In genomic region chr6:55578537-55579363, GRCh38 we compare ENCODE assay signal across 9 cellular contexts. TPM values are rescaled to one million over a fixed set of nuclear protein-coding genes. Genes with fewer than 3 reads are reported as not detected.
DNase-seq lines count a peak whose midpoint lies in the region; ATAC-seq, FAIRE-seq and TF ChIP-seq lines count a peak whose summit lies in the region.
"Had no signal": no experiment of that assay in that cellular context is flagged by ENCODE, and none has a peak within 500 bp of the region (broad histone marks: within the 10 kb centered on the region; RNA-seq: fewer than 3 reads in every experiment).

TSS of gene HMGCLL1 (minus strand) at chr6:55579192. CDS start at chr6:55579055, 137 bp downstream.

- 27 to 32% methylated on average over 5 to 49 of the region's 49 CpGs for WGBS in transverse colon (ENCODE audit: low coverage in 1 of 2), 2 donors

- no peaks in the 10 kb centered on the region for H3K9me3 ChIP-seq in endothelial cell of umbilical vein (replicated peaks; ENCODE audit: control insufficient read depth, insufficient read depth, low read length)
- H3K9me3 ChIP-seq in transverse colon, result peaks cover 0 to under 1% of the 10 kb centered on the region in 2 donors

- POLR2A ChIA-PET in endothelial cell of umbilical vein (lab: Charles Lee), result no interaction called here

- H3K4me2 ChIP-seq in endothelial cell of umbilical vein (ENCODE audit: insufficient read depth, low read length), result peak within 1 kb of the TSS; percentile 32

- no peak for TF ChIP-seq POLR2A in endothelial cell of umbilical vein (IDR thresholded peaks at IDR 0.05; ENCODE audit: low read depth, low read length)
- TF ChIP-seq POLR2A in transverse colon (IDR thresholded peaks at IDR 0.05), result no peak

- no peaks in the 10 kb centered on the region for H3K79me2 ChIP-seq in endothelial cell of umbilical vein (ENCODE audit: control insufficient read depth, insufficient read depth, low read length)

- no TSS peak for BruUV-seq in endothelial cell of umbilical vein (replicated peaks; lab: Mats Ljungman, UMichigan)

- H2AFZ ChIP-seq in endothelial cell of umbilical vein (ENCODE audit: low read depth, low read length), result peak within 1 kb of the TSS; percentile 23

- dilution Hi-C loops in endothelial cell of umbilical vein (cut with MboI; ENCODE audit: extremely low pct_ligation_motif_present, low sequenced_read_pairs), result no loop called here

- peak within 1 kb of the TSS in 1 of 3 experiments; percentile 36 for H3K4me3 ChIP-seq in endothelial cell of umbilical vein (replicated peaks in 1 of 3; ENCODE audit: insufficient read depth in 1 of 3, low read depth in 1 of 3, low read length in 3 of 3)
- peak within 1 kb of the TSS in 3 of 4 donors; percentile 9 to 23 (median 14) for H3K4me3 ChIP-seq in transverse colon

- in situ Hi-C loops in transverse colon (cut with MboI; ENCODE audit: low pct_ligation_motif_present in 1 of 4, low pct_unique_long_range_greater_than_20kb in 1 of 4, low sequenced_read_pairs in 3 of 4), result no loop called here

- peaks cover 3% of the 10 kb centered on the region for H3K4me1 ChIP-seq in endothelial cell of umbilical vein (ENCODE audit: control insufficient read depth, extremely low read depth, insufficient read depth, low read length)
- peaks cover 0 to 5% (median 0%) of the 10 kb centered on the region in 4 donors for H3K4me1 ChIP-seq in transverse colon

- no peak within 1 kb of the TSS for H3K9ac ChIP-seq in endothelial cell of umbilical vein (replicated peaks; ENCODE audit: extremely low read depth, insufficient read depth, low read length)

- ATAC-seq in HG02588 (IDR thresholded peaks at IDR 0.05; ENCODE audit: unreplicated experiment) (no peak), GM21737 (IDR thresholded peaks at IDR 0.05; ENCODE audit: unreplicated experiment) (no peak)

- H3K9me1 ChIP-seq in endothelial cell of umbilical vein (replicated peaks; ENCODE audit: control insufficient read depth, extremely low read depth, insufficient read depth, low read length), result no peaks in the 10 kb centered on the region

- TF ChIP-seq CTCF in endothelial cell of umbilical vein (IDR thresholded peaks at IDR 0.05; ENCODE audit: extremely low read depth in 1 of 2, insufficient read depth in 1 of 2, low read depth in 1 of 2, low read length in 2 of 2), result peak in 1 of 2 donors; percentile 1
- no peak for TF ChIP-seq CTCF in transverse colon (IDR thresholded peaks at IDR 0.05)

- no peaks in the 10 kb centered on the region for H4K20me1 ChIP-seq in endothelial cell of umbilical vein (replicated peaks; ENCODE audit: control insufficient read depth, extremely low read depth, insufficient read depth, low read length)

- TF ChIP-seq EP300 in transverse colon (IDR thresholded peaks at IDR 0.05; ENCODE audit: low read depth), result no peak

- no peak for FAIRE-seq in endothelial cell of umbilical vein (lab: Jason Lieb, UNC)

- DNase-seq in AG08396 (ENCODE audit: low spot score), result peak; percentile 20
- peak; percentile 76 for DNase-seq in NCI-H2227 treated with DMSO at 0.1 percent for 48 hours (lab: John Stamatoyannopoulos, UW)
- DNase-seq in endothelial cell of umbilical vein (ENCODE audit: low read depth, low spot score), result peak; percentile 5
- peak; percentile 60 for DNase-seq in medulla oblongata (ENCODE audit: extremely low spot score)
- peak; percentile 11 for DNase-seq in transverse colon
- no peak for DNase-seq in activated T-cell treated with anti-CD3 and anti-CD28 coated beads, Interleukin-2, amount 50 U/mL, for 48 hours

- intact Hi-C loops in endothelial cell of umbilical vein (cut with micrococcal nuclease), result no loop called here
- intact Hi-C loops in transverse colon (cut with DNase I; ENCODE audit: low total_unique reads), result no loop called here

- no peak within 1 kb of the TSS for H3K27ac ChIP-seq in endothelial cell of umbilical vein (ENCODE audit: insufficient read depth, low read depth, low read length)
- H3K27ac ChIP-seq in transverse colon, result no peak within 1 kb of the TSS

- H3K27me3 ChIP-seq in endothelial cell of umbilical vein (ENCODE audit: control insufficient read depth in 2 of 2, insufficient read depth in 2 of 2, low read length in 2 of 2), result peaks cover 10 to 14% of the 10 kb centered on the region in 2 experiments
- H3K27me3 ChIP-seq in transverse colon, result peaks cover 5% of the 10 kb centered on the region

- CTCF ChIA-PET in endothelial cell of umbilical vein (lab: Charles Lee), result interaction anchor here (0.6 to 1.2 kb wide), 2 partner anchors 9 to 307 kb away, joined by 4 to 5 read pairs; no protein-coding TSS in a partner anchor

- no peaks in the 10 kb centered on the region for H3K36me3 ChIP-seq in endothelial cell of umbilical vein (ENCODE audit: control insufficient read depth in 2 of 2, extremely low read depth in 1 of 2, insufficient read depth in 2 of 2, low read length in 2 of 2)
- no peaks in the 10 kb centered on the region for H3K36me3 ChIP-seq in transverse colon

TF ChIP-seq in endothelial cell of umbilical vein, 7 proteins besides CTCF, POLR2A, EP300 and RAD21:
- TF ChIP-seq GATA2 (IDR thresholded peaks at IDR 0.05; ENCODE audit: insufficient read depth, insufficient read length, low read depth, low read length), result no peak
- TF ChIP-seq FOS (IDR thresholded peaks at IDR 0.05; ENCODE audit: borderline replicate concordance, insufficient read depth, low read length), result no peak
- TF ChIP-seq MYC (IDR thresholded peaks at IDR 0.05; ENCODE audit: low read depth, low read length), result no peak
- no peak for TF ChIP-seq EZH2 (IDR thresholded peaks at IDR 0.05; ENCODE audit: borderline replicate concordance, low read depth, low read length, severe bottlenecking)
- no peak for TF ChIP-seq POLR2AphosphoS5 (IDR thresholded peaks at IDR 0.05; ENCODE audit: insufficient read depth, low read depth, low read length)
- no peak for TF ChIP-seq MAX (IDR thresholded peaks at IDR 0.05; ENCODE audit: insufficient read depth, insufficient read length)
- TF ChIP-seq JUN (IDR thresholded peaks at IDR 0.05; ENCODE audit: borderline replicate concordance, insufficient read depth, insufficient read length, low read depth), result no peak
TF ChIP-seq in endothelial cell of umbilical vein: peak in this region for 0.

RNA-seq across cellular contexts. Expression of gene HMGCLL1, which starts in this region (rescaled TPM):
- total RNA-seq in endothelial cell of umbilical vein (not detected in 2 replicates), transverse colon (under 1 TPM in 2 of 4 donors, not detected in 2; 0.55 to 0.64 TPM)
- not detected in 2 replicates for polyA plus RNA-seq in endothelial cell of umbilical vein
- polyA plus RNA-seq in endothelial cell of umbilical vein (2011; cell fraction: cytosol; rRNA removed), result not detected in 2 replicates
- polyA plus RNA-seq in endothelial cell of umbilical vein (2011; cell fraction: nucleus; rRNA removed), result not detected in 2 replicates
- polyA plus RNA-seq in endothelial cell of umbilical vein (2012), result not detected in 2 replicates
- polyA minus RNA-seq in endothelial cell of umbilical vein, result not detected in 2 replicates
- polyA minus RNA-seq in endothelial cell of umbilical vein (2011; cell fraction: cytosol; rRNA and poly(A)+ RNA removed), result not detected
- not detected in 2 replicates for polyA minus RNA-seq in endothelial cell of umbilical vein (2011; cell fraction: nucleus; rRNA and poly(A)+ RNA removed)
- total RNA-seq: RPMI7951 had no signal

Comparison
In these comparisons a context has a peak if more than half of its experiments do, and no peak if none do; other contexts are left out.
1. Peak in DNase-seq and H3K4me2 ChIP-seq in endothelial cell of umbilical vein; RNA of the gene not detected or under 1 TPM.
2. Peak in DNase-seq and H3K4me3 ChIP-seq in transverse colon; RNA of the gene not detected or under 1 TPM.
3. DNase-seq: peak in AG08396 (single experiment), NCI-H2227 treated with DMSO at 0.1 percent for 48 hours (single experiment) and medulla oblongata (single experiment); none in activated T-cell treated with anti-CD3 and anti-CD28 coated beads, Interleukin-2, amount 50 U/mL, for 48 hours (0 of 2).